In genomic region chr2:210199186-210199765, GRCh38 we compare ENCODE assay signal across 8 cellular contexts. TPM values are rescaled to one million over a fixed set of nuclear protein-coding genes. Genes with fewer than 3 reads are reported as not detected.
DNase-seq lines count a peak whose midpoint lies in the region; ATAC-seq, FAIRE-seq and TF ChIP-seq lines count a peak whose summit lies in the region.

No MANE protein-coding gene starts in this region.

- H3K4me3 ChIP-seq in tibial artery, result no peak overlapping the region

- peak; percentile 97 for FAIRE-seq in G401.6 (lab: Jason Lieb, UNC)

- peaks cover 0 to 14% (median 11%) of the 10 kb centered on the region in 3 donors for H3K36me3 ChIP-seq in tibial artery

- H3K9me3 ChIP-seq in tibial artery, result no peaks in the 10 kb centered on the region

- peaks cover 0 to 11% (median 0%) of the 10 kb centered on the region in 4 donors for H3K4me1 ChIP-seq in tibial artery

- H3K27ac ChIP-seq in 22Rv1 (no peak overlapping the region), tibial artery (no peak overlapping the region)

- peak; percentile 48 for ATAC-seq in HG03460 (IDR thresholded peaks at IDR 0.05; ENCODE audit: unreplicated experiment)
- ATAC-seq in omental fat pad (ENCODE audit: low FRiP score), result no peak

- DNase-seq in SKM-1 (lab: John Stamatoyannopoulos, UW; ENCODE audit: unreplicated experiment) (peak; percentile 39), germinal center (ENCODE audit: low spot score) (peak; percentile 9), tibial artery (no peak), omental fat pad (ENCODE audit: low spot score) (no peak)
- no peak for DNase-seq in activated T-cell treated with anti-CD3 and anti-CD28 coated beads, Interleukin-2, amount 50 U/mL, for 1 hour

- intact Hi-C loops in tibial artery (cut with DNase I; ENCODE audit: low total_unique reads), result loop anchor here (5.0 kb wide), 1 partner anchor 132 kb away; no protein-coding TSS in a partner anchor

- no peaks in the 10 kb centered on the region for H3K27me3 ChIP-seq in tibial artery

- peak; percentile 87 for TF ChIP-seq CTCF in 22Rv1 (IDR thresholded peaks at IDR 0.05)
- peak; percentile 35 to 73 for TF ChIP-seq CTCF in tibial artery (IDR thresholded peaks at IDR 0.05)
- TF ChIP-seq CTCF in omental fat pad (IDR thresholded peaks at IDR 0.05), result no peak

RNA-seq across cellular contexts. Expression of gene ACADL, which starts 26.0 kb away (rescaled TPM):
- total RNA-seq in omental fat pad, result 10 to 100 TPM in 2 of 4 donors, 1 to 10 TPM in 2; 4.2 to 17.3 (median 11.7) TPM

RNA-seq across cellular contexts. Expression of gene KANSL1L, which starts 28.1 kb away (rescaled TPM):
- 10 to 100 TPM; 12.5 to 48.5 (median 24.4) TPM for total RNA-seq in omental fat pad

Comparison
In these comparisons a context has a peak if more than half of its experiments do, and no peak if none do; other contexts are left out.
1. CTCF ChIP-seq: peak in 22Rv1 (single experiment) and tibial artery (2 of 2); none in omental fat pad (0 of 3).
2. DNase-seq: peak in SKM-1 (single experiment) and germinal center (single experiment); none in tibial artery (0 of 2), activated T-cell treated with anti-CD3 and anti-CD28 coated beads, Interleukin-2, amount 50 U/mL, for 1 hour (single experiment) and omental fat pad (single experiment).